Comparison of ENCODE assay signal across 1 cellular context in the genomic region with DNA sequence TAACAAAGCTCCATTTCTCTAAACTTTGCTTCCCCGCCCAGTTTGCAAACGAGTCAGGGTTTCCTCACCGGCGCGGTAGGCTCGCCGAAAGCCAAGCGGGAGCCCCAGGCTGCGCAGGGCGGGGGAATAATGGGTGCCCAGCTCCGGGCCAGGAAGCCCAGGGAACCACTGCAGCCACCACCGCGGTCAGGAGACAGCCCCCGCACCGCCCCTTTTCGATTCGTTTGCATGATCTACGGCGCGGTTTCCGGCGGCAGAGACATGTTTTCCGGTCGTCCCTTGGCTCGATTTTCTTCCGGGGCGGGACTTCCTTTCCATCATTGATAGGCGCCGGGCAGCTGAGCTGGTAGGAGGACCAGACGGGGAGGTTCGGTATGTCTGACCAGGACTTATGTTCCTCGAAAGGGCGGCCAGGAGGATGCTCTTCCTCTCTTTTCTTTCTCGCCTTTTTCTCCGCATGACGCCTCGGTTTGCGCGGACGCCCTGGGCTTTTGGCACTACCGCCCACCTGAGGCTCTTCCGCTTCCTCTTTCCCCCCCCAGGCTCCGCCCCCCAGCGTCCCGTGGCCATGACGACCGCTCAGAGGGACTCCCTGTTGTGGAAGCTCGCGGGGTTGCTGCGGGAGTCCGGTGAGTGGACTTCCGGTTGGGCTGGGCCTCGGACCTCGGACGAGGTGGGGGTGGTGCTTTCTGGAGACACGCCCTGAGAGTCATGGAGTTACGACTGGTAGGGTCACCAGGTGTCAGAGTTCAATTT.
A peak's percentile ranks its signal among the peaks of the same experiment; 100 is the strongest.
TF ChIP-seq lines count a peak whose summit lies in the region.

A gene with protein sequence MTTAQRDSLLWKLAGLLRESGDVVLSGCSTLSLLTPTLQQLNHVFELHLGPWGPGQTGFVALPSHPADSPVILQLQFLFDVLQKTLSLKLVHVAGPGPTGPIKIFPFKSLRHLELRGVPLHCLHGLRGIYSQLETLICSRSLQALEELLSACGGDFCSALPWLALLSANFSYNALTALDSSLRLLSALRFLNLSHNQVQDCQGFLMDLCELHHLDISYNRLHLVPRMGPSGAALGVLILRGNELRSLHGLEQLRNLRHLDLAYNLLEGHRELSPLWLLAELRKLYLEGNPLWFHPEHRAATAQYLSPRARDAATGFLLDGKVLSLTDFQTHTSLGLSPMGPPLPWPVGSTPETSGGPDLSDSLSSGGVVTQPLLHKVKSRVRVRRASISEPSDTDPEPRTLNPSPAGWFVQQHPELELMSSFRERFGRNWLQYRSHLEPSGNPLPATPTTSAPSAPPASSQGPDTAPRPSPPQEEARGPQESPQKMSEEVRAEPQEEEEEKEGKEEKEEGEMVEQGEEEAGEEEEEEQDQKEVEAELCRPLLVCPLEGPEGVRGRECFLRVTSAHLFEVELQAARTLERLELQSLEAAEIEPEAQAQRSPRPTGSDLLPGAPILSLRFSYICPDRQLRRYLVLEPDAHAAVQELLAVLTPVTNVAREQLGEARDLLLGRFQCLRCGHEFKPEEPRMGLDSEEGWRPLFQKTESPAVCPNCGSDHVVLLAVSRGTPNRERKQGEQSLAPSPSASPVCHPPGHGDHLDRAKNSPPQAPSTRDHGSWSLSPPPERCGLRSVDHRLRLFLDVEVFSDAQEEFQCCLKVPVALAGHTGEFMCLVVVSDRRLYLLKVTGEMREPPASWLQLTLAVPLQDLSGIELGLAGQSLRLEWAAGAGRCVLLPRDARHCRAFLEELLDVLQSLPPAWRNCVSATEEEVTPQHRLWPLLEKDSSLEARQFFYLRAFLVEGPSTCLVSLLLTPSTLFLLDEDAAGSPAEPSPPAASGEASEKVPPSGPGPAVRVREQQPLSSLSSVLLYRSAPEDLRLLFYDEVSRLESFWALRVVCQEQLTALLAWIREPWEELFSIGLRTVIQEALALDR (plus strand): TSS at position 306 of the 756 bp plus-strand sequence. CDS start 263 bp downstream, at position 569.

TF ChIP-seq in HepG2, 621 proteins besides CTCF, POLR2A, EP300 and RAD21 (continued from another document and continues in another):
- TF ChIP-seq, protein P1, sequence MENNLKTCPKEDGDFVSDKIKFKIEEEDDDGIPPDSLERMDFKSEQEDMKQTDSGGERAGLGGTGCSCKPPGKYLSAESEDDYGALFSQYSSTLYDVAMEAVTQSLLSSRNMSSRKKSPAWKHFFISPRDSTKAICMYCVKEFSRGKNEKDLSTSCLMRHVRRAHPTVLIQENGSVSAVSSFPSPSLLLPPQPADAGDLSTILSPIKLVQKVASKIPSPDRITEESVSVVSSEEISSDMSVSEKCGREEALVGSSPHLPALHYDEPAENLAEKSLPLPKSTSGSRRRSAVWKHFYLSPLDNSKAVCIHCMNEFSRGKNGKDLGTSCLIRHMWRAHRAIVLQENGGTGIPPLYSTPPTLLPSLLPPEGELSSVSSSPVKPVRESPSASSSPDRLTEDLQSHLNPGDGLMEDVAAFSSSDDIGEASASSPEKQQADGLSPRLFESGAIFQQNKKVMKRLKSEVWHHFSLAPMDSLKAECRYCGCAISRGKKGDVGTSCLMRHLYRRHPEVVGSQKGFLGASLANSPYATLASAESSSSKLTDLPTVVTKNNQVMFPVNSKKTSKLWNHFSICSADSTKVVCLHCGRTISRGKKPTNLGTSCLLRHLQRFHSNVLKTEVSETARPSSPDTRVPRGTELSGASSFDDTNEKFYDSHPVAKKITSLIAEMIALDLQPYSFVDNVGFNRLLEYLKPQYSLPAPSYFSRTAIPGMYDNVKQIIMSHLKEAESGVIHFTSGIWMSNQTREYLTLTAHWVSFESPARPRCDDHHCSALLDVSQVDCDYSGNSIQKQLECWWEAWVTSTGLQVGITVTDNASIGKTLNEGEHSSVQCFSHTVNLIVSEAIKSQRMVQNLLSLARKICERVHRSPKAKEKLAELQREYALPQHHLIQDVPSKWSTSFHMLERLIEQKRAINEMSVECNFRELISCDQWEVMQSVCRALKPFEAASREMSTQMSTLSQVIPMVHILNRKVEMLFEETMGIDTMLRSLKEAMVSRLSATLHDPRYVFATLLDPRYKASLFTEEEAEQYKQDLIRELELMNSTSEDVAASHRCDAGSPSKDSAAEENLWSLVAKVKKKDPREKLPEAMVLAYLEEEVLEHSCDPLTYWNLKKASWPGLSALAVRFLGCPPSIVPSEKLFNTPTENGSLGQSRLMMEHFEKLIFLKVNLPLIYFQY (CRISPR knock-in tag; IDR thresholded peaks at IDR 0.05; ENCODE audit: borderline replicate concordance), result peak; percentile 96
- TF ChIP-seq ISX (CRISPR knock-in tag; conservative IDR thresholded peaks at IDR 0.05), result no peak
- TF ChIP-seq, protein P2, sequence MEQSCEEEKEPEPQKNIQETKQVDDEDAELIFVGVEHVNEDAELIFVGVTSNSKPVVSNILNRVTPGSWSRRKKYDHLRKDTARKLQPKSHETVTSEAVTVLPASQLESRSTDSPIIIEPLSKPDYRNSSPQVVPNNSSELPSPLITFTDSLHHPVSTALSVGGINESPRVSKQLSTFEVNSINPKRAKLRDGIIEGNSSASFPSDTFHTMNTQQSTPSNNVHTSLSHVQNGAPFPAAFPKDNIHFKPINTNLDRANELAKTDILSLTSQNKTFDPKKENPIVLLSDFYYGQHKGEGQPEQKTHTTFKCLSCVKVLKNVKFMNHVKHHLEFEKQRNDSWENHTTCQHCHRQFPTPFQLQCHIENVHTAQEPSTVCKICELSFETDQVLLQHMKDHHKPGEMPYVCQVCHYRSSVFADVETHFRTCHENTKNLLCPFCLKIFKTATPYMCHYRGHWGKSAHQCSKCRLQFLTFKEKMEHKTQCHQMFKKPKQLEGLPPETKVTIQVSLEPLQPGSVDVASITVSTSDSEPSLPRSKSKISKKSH (CRISPR knock-in tag; IDR thresholded peaks at IDR 0.05; ENCODE audit: borderline replicate concordance), result peak; percentile 77; the same call in 1 of the 2 replicates
- peak; percentile 63 for TF ChIP-seq TARDBP (CRISPR knock-in tag; IDR thresholded peaks at IDR 0.05)
- TF ChIP-seq ASH2L (IDR thresholded peaks at IDR 0.05; ENCODE audit: insufficient read length, low read depth, low read length), result peak; percentile 96
- TF ChIP-seq GZF1 (CRISPR knock-in tag; IDR thresholded peaks at IDR 0.05), result no peak
- 0 out of 2 replicates have a peak, but pooled peaks have one; percentile 39 for TF ChIP-seq MIER2 (CRISPR knock-in tag; IDR thresholded peaks at IDR 0.05)
- TF ChIP-seq SP5 (CRISPR knock-in tag; IDR thresholded peaks at IDR 0.05; ENCODE audit: borderline replicate concordance, low read depth), result peak; percentile 81
- no peak for TF ChIP-seq ARID2 (CRISPR knock-in tag; IDR thresholded peaks at IDR 0.05; ENCODE audit: borderline replicate concordance)
- TF ChIP-seq ZBTB8A (CRISPR knock-in tag; IDR thresholded peaks at IDR 0.05; ENCODE audit: borderline replicate concordance, low read depth), result no peak
- 0 out of 2 replicates have a peak, but pooled peaks have one; percentile 37 for TF ChIP-seq ZSCAN30 (CRISPR knock-in tag; IDR thresholded peaks at IDR 0.05)
- TF ChIP-seq BRD4 (CRISPR knock-in tag; IDR thresholded peaks at IDR 0.05), result peak; percentile 97
- 0 out of 2 replicates have a peak, but pooled peaks have one; percentile 54 for TF ChIP-seq ZNF317 (CRISPR knock-in tag; IDR thresholded peaks at IDR 0.05)
- TF ChIP-seq KAT2B (IDR thresholded peaks at IDR 0.05; ENCODE audit: borderline replicate concordance, low read depth, low read length), result no peak
- TF ChIP-seq, protein P3, sequence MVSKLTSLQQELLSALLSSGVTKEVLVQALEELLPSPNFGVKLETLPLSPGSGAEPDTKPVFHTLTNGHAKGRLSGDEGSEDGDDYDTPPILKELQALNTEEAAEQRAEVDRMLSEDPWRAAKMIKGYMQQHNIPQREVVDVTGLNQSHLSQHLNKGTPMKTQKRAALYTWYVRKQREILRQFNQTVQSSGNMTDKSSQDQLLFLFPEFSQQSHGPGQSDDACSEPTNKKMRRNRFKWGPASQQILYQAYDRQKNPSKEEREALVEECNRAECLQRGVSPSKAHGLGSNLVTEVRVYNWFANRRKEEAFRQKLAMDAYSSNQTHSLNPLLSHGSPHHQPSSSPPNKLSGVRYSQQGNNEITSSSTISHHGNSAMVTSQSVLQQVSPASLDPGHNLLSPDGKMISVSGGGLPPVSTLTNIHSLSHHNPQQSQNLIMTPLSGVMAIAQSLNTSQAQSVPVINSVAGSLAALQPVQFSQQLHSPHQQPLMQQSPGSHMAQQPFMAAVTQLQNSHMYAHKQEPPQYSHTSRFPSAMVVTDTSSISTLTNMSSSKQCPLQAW (CRISPR knock-in tag; IDR thresholded peaks at IDR 0.05), result peak; percentile 93
- TF ChIP-seq, protein P4, sequence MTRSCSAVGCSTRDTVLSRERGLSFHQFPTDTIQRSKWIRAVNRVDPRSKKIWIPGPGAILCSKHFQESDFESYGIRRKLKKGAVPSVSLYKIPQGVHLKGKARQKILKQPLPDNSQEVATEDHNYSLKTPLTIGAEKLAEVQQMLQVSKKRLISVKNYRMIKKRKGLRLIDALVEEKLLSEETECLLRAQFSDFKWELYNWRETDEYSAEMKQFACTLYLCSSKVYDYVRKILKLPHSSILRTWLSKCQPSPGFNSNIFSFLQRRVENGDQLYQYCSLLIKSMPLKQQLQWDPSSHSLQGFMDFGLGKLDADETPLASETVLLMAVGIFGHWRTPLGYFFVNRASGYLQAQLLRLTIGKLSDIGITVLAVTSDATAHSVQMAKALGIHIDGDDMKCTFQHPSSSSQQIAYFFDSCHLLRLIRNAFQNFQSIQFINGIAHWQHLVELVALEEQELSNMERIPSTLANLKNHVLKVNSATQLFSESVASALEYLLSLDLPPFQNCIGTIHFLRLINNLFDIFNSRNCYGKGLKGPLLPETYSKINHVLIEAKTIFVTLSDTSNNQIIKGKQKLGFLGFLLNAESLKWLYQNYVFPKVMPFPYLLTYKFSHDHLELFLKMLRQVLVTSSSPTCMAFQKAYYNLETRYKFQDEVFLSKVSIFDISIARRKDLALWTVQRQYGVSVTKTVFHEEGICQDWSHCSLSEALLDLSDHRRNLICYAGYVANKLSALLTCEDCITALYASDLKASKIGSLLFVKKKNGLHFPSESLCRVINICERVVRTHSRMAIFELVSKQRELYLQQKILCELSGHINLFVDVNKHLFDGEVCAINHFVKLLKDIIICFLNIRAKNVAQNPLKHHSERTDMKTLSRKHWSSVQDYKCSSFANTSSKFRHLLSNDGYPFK (CRISPR knock-in tag; IDR thresholded peaks at IDR 0.05; ENCODE audit: borderline replicate concordance), result peak; percentile 97
- TF ChIP-seq ZFP62 (CRISPR knock-in tag; IDR thresholded peaks at IDR 0.05), result no peak
- TF ChIP-seq ZNF841 (CRISPR knock-in tag; IDR thresholded peaks at IDR 0.05; ENCODE audit: borderline replicate concordance), result no peak
- TF ChIP-seq BCL6 (CRISPR knock-in tag; IDR thresholded peaks at IDR 0.05), result peak; percentile 57
- TF ChIP-seq RAD51 (IDR thresholded peaks at IDR 0.05; ENCODE audit: borderline replicate concordance), result no peak
- TF ChIP-seq, protein P5, sequence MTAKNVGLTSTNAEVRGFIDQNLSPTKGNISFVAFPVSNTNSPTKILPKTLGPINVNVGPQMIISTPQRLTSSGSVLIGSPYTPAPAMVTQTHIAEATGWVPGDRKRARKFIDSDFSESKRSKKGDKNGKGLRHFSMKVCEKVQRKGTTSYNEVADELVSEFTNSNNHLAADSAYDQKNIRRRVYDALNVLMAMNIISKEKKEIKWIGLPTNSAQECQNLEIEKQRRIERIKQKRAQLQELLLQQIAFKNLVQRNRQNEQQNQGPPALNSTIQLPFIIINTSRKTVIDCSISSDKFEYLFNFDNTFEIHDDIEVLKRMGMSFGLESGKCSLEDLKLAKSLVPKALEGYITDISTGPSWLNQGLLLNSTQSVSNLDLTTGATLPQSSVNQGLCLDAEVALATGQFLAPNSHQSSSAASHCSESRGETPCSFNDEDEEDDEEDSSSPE (CRISPR knock-in tag; IDR thresholded peaks at IDR 0.05), result peak; percentile 36; the same call in 1 of the 2 replicates
- TF ChIP-seq ZNF234 (CRISPR knock-in tag; conservative IDR thresholded peaks at IDR 0.05), result no peak
- TF ChIP-seq KAT8 (CRISPR knock-in tag; IDR thresholded peaks at IDR 0.05), result peak; percentile 99
- TF ChIP-seq JDP2 (CRISPR knock-in tag; IDR thresholded peaks at IDR 0.05; ENCODE audit: borderline replicate concordance), result no peak
- no peak for TF ChIP-seq CBX2 (IDR thresholded peaks at IDR 0.05; ENCODE audit: low read depth, low read length)
- no peak for TF ChIP-seq CBX2 (CRISPR knock-in tag; IDR thresholded peaks at IDR 0.05; ENCODE audit: low read depth)
- TF ChIP-seq PHF20 (CRISPR knock-in tag; IDR thresholded peaks at IDR 0.05), result peak; percentile 96
- no peak for TF ChIP-seq RFX5 (IDR thresholded peaks at IDR 0.05; ENCODE audit: low read depth, low read length)
- TF ChIP-seq, protein P6, sequence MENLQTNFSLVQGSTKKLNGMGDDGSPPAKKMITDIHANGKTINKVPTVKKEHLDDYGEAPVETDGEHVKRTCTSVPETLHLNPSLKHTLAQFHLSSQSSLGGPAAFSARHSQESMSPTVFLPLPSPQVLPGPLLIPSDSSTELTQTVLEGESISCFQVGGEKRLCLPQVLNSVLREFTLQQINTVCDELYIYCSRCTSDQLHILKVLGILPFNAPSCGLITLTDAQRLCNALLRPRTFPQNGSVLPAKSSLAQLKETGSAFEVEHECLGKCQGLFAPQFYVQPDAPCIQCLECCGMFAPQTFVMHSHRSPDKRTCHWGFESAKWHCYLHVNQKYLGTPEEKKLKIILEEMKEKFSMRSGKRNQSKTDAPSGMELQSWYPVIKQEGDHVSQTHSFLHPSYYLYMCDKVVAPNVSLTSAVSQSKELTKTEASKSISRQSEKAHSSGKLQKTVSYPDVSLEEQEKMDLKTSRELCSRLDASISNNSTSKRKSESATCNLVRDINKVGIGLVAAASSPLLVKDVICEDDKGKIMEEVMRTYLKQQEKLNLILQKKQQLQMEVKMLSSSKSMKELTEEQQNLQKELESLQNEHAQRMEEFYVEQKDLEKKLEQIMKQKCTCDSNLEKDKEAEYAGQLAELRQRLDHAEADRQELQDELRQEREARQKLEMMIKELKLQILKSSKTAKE (CRISPR knock-in tag; IDR thresholded peaks at IDR 0.05; ENCODE audit: borderline replicate concordance), result no peak
- TF ChIP-seq, protein P7, sequence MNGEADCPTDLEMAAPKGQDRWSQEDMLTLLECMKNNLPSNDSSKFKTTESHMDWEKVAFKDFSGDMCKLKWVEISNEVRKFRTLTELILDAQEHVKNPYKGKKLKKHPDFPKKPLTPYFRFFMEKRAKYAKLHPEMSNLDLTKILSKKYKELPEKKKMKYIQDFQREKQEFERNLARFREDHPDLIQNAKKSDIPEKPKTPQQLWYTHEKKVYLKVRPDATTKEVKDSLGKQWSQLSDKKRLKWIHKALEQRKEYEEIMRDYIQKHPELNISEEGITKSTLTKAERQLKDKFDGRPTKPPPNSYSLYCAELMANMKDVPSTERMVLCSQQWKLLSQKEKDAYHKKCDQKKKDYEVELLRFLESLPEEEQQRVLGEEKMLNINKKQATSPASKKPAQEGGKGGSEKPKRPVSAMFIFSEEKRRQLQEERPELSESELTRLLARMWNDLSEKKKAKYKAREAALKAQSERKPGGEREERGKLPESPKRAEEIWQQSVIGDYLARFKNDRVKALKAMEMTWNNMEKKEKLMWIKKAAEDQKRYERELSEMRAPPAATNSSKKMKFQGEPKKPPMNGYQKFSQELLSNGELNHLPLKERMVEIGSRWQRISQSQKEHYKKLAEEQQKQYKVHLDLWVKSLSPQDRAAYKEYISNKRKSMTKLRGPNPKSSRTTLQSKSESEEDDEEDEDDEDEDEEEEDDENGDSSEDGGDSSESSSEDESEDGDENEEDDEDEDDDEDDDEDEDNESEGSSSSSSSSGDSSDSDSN (CRISPR knock-in tag; IDR thresholded peaks at IDR 0.05), result peak; percentile 93
